In the genomic region with DNA sequence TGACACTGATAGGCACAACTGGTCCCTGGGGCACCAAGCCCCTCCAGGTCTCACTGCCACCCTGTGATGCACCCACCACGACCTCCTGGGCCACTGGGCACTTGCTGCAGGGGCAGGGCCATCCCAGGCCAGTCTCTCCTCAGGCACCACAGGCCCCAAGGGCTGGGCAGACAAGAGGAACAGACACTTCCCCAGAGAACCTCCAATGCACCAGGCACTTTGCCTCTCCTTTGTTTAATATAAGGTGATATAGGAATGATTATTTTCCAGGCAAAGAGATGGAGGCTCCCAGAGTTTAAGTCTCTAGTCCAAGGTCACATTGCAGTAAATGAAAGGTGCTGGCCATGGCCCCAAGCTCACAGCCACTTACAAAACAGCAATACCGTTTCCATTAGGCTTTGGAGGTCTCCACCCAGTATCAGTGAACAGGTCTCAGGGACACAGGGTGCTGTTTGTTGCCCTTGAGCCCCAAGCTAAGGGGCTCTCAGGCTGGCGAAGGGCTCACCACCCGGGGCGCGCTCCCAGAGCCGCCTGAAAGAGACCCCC, we compare ENCODE assay signal across 8 cellular contexts. TPM values are rescaled to one million over a fixed set of nuclear protein-coding genes. Genes with fewer than 3 reads are reported as not detected.
A peak's percentile ranks its signal among the peaks of the same experiment; 100 is the strongest.
DNase-seq lines count a peak whose midpoint lies in the region; ATAC-seq and TF ChIP-seq lines count a peak whose summit lies in the region.

No MANE protein-coding gene starts in this region.

- H3K4me1 ChIP-seq in NT2/D1 (ENCODE audit: insufficient read depth, insufficient read length) (peaks cover 33% of the 10 kb centered on the region), esophagus squamous epithelium (peaks cover 26 to 74% (median 30%) of the 10 kb centered on the region in 3 donors), psoas muscle (peaks cover 53% of the 10 kb centered on the region)

- H3K9me3 ChIP-seq in NT2/D1 (ENCODE audit: insufficient read depth, low read length), result no peaks in the 10 kb centered on the region
- no peaks in the 10 kb centered on the region for H3K9me3 ChIP-seq in esophagus squamous epithelium
- H3K9me3 ChIP-seq in psoas muscle, result no peaks in the 10 kb centered on the region

- 14 to 64% methylated on average over 2 to 3 of the region's 7 CpGs for WGBS in esophagus squamous epithelium, 2 donors
- 43 to 57% (median 46%) methylated on average over 7 of the region's 7 CpGs for WGBS in psoas muscle, 3 donors
- WGBS in lower leg skin, 2 donors, result 38 to 43% methylated on average over 7 of the region's 7 CpGs

- no peak for DNase-seq in NT2/D1 (ENCODE audit: low read depth, low spot score)
- DNase-seq in esophagus squamous epithelium (lab: John Stamatoyannopoulos, UW), result no peak
- peak in 1 of 2 donors; percentile 51 for DNase-seq in psoas muscle
- DNase-seq in SK-N-DZ (ENCODE audit: low spot score), result no peak
- DNase-seq in lower leg skin (ENCODE audit: low spot score in 2 of 2), result no peak
- no peak for DNase-seq in NCI-H1694 treated with DMSO at 0.1 percent for 48 hours (lab: John Stamatoyannopoulos, UW)
- no peak for DNase-seq in ureter (ENCODE audit: low spot score)

- H3K27me3 ChIP-seq in NT2/D1 (ENCODE audit: insufficient read depth, insufficient read length) (no peaks in the 10 kb centered on the region), esophagus squamous epithelium (no peaks in the 10 kb centered on the region), psoas muscle (ENCODE audit: insufficient read depth in 3 of 3, low read length in 2 of 3) (no peaks in the 10 kb centered on the region)

- peaks cover 40% of the 10 kb centered on the region for H3K36me3 ChIP-seq in NT2/D1 (ENCODE audit: insufficient read depth, insufficient read length, low read length)
- H3K36me3 ChIP-seq in esophagus squamous epithelium, result peaks cover 0 to 38% (median 0%) of the 10 kb centered on the region in 3 donors
- peaks cover 0 to 18% of the 10 kb centered on the region in 2 donors for H3K36me3 ChIP-seq in psoas muscle (ENCODE audit: insufficient read depth in 1 of 2, low read depth in 1 of 2)

- H3K4me3 ChIP-seq in NT2/D1 (ENCODE audit: insufficient read length, low read depth) (peak overlapping the region; percentile 29), esophagus squamous epithelium (peak overlapping the region; percentile 21 to 74 (median 51)), psoas muscle (peak overlapping the region; percentile 61), lower leg skin (ENCODE audit: low read depth, poor library complexity, severe bottlenecking) (no peak overlapping the region)

- TF ChIP-seq CTCF in esophagus squamous epithelium (IDR thresholded peaks at IDR 0.05), result no peak
- TF ChIP-seq CTCF in psoas muscle (IDR thresholded peaks at IDR 0.05), result no peak
- TF ChIP-seq CTCF in lower leg skin (IDR thresholded peaks at IDR 0.05), result no peak

- intact Hi-C loops in esophagus squamous epithelium (cut with DNase I) (loop anchor here (5.0 kb wide), 1 partner anchor 42 kb away; no protein-coding TSS in a partner anchor), psoas muscle (cut with DNase I) (loop anchor here in 1 of 2 donors (2.0 kb wide), 1 partner anchor 41 kb away; no protein-coding TSS in a partner anchor), lower leg skin (cut with DNase I; ENCODE audit: low total_unique reads) (no loop called here)

- peak; percentile 14 for ATAC-seq in GM18511 (IDR thresholded peaks at IDR 0.05; ENCODE audit: unreplicated experiment)
- ATAC-seq in psoas muscle, result no peak

- peak overlapping the region; percentile 85 for H3K9ac ChIP-seq in NT2/D1 (ENCODE audit: insufficient read length, low read depth)

- H3K27ac ChIP-seq in esophagus squamous epithelium, result peak overlapping the region; percentile 66 to 86 (median 82)
- H3K27ac ChIP-seq in psoas muscle, result peak overlapping the region; percentile 96

- TF ChIP-seq POLR2A in esophagus squamous epithelium (IDR thresholded peaks at IDR 0.05), result no peak
- no peak for TF ChIP-seq POLR2A in lower leg skin (IDR thresholded peaks at IDR 0.05)

RNA-seq across cellular contexts. Expression of gene DEPP1, which starts 4.5 kb away (rescaled TPM):
- total RNA-seq in esophagus squamous epithelium (100 to 1,000 TPM in 1 of 4 donors, 10 to 100 TPM in 1, 1 to 10 TPM in 2; 2.5 to 116 (median 27.5) TPM), psoas muscle (10 to 100 TPM; 28.2 to 37.4 (median 36.8) TPM), lower leg skin (100 to 1,000 TPM in 1 of 4 donors, 10 to 100 TPM in 3; 47.3 to 144 (median 72.7) TPM), ureter (62.7 TPM)
- polyA plus RNA-seq in psoas muscle, result 100 to 1,000 TPM in 1 of 3 donors, 10 to 100 TPM in 2; 53.6 to 102 (median 79.3) TPM
- polyA plus RNA-seq in SK-N-DZ (2014; cell fraction: cytosol; rRNA removed), result 1.2 TPM in 2 replicates
- polyA plus RNA-seq in SK-N-DZ (2014; cell fraction: nucleus; rRNA removed), result 1.6 and 2.9 TPM in 2 replicates

RNA-seq across cellular contexts. Expression of gene RASSF4, which starts 14.6 kb away (rescaled TPM):
- 10 to 100 TPM in 1 of 4 donors, 1 to 10 TPM in 3; 1.7 to 22.5 (median 7.4) TPM for total RNA-seq in esophagus squamous epithelium
- total RNA-seq in psoas muscle, result 10 to 100 TPM; 15.2 to 44.0 (median 30.5) TPM
- polyA plus RNA-seq in psoas muscle, result 10 to 100 TPM; 11.1 to 18.9 (median 17.0) TPM
- 4.0 and 4.5 TPM in 2 replicates for polyA plus RNA-seq in SK-N-DZ (2014; cell fraction: cytosol; rRNA removed)
- polyA plus RNA-seq in SK-N-DZ (2014; cell fraction: nucleus; rRNA removed), result 9.5 and 13.3 TPM in 2 replicates
- total RNA-seq in lower leg skin, result 10 to 100 TPM in 2 of 4 donors, 1 to 10 TPM in 2; 4.4 to 11.0 (median 8.9) TPM
- 22.7 TPM for total RNA-seq in ureter

RNA-seq across cellular contexts. Expression of gene ZNF22, which starts 26.6 kb away (rescaled TPM):
- total RNA-seq in esophagus squamous epithelium (10 to 100 TPM in 2 of 4 donors, 1 to 10 TPM in 2; 3.6 to 14.5 (median 8.0) TPM), psoas muscle (10 to 100 TPM; 11.2 to 15.9 (median 14.3) TPM), lower leg skin (10 to 100 TPM in 1 of 4 donors, 1 to 10 TPM in 3; 6.7 to 14.1 (median 9.4) TPM), ureter (21.2 TPM)
- polyA plus RNA-seq in psoas muscle, result 10 to 100 TPM in 1 of 3 donors, 1 to 10 TPM in 2; 5.9 to 12.8 (median 8.1) TPM
- 47.8 and 50.2 TPM in 2 replicates for polyA plus RNA-seq in SK-N-DZ (2014; cell fraction: cytosol; rRNA removed)
- polyA plus RNA-seq in SK-N-DZ (2014; cell fraction: nucleus; rRNA removed), result 31.7 and 41.0 TPM in 2 replicates
